ENCODE assay signal across 8 cellular contexts in the genomic region with DNA sequence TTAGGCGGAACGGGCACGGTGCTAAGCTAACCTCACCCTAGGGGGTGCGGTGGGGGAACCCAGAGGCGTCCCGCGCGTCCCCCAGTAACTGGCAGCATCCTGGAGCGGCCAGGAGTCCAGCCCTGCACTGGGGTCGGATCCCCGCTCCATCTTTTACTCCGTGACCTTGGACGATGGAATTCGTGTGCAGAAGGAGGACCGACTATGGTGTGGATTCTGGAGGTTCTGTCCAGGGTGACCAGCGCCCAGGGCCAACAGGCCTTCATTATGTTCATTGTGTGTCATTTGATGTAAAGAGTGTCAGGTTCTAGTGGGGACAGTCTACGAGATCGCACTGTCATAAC. TPM values are rescaled to one million over a fixed set of nuclear protein-coding genes. Genes with fewer than 3 reads are reported as not detected.
A peak's percentile ranks its signal among the peaks of the same experiment; 100 is the strongest.
DNase-seq lines count a peak whose midpoint lies in the region; ATAC-seq, FAIRE-seq and TF ChIP-seq lines count a peak whose summit lies in the region.

No MANE protein-coding gene starts in this region.

- H3K27ac ChIP-seq in gastroesophageal sphincter, result peak overlapping the region in 3 of 4 donors; percentile 83 to 86 (median 84)

- peak; percentile 10; the same call in 2 of the 3 replicates for ATAC-seq in SK-N-SH treated with all-trans-retinoic acid at 6 μM for 48 hours
- ATAC-seq in gastroesophageal sphincter, result no peak
- no peak for ATAC-seq in GM18858 (IDR thresholded peaks at IDR 0.05; ENCODE audit: unreplicated experiment)

- H3K9me3 ChIP-seq in gastroesophageal sphincter, result no peaks in the 10 kb centered on the region

- WGBS in gastroesophageal sphincter (ENCODE audit: low coverage in 1 of 2), 2 donors, result 10 to 27% methylated on average over 2 to 4 of the region's 18 CpGs

- peak overlapping the region; percentile 87 to 93 for H3K4me3 ChIP-seq in gastroesophageal sphincter
- H3K4me3 ChIP-seq in skeletal muscle cell (ENCODE audit: low read depth, low read length), result peak overlapping the region; percentile 96

- no peaks in the 10 kb centered on the region for H3K27me3 ChIP-seq in gastroesophageal sphincter

- TF ChIP-seq EP300 in gastroesophageal sphincter (IDR thresholded peaks at IDR 0.05), result no peak

- TF ChIP-seq CTCF in gastroesophageal sphincter (IDR thresholded peaks at IDR 0.05), result no peak

- no peak for TF ChIP-seq POLR2A in GM12891 (IDR thresholded peaks at IDR 0.05; ENCODE audit: low read depth, low read length)
- TF ChIP-seq POLR2A in gastroesophageal sphincter (IDR thresholded peaks at IDR 0.05), result no peak

- no peak for DNase-seq in GM12891 (ENCODE audit: insufficient read length, low spot score)
- DNase-seq in skeletal muscle cell (ENCODE audit: low read depth), result no peak
- DNase-seq in cerebellar nuclear complex (lab: John Stamatoyannopoulos, UW), result no peak
- DNase-seq in GDM1 (lab: John Stamatoyannopoulos, UW), result no peak
- DNase-seq in NCI-H748 treated with DMSO at 0.1 percent for 48 hours (lab: John Stamatoyannopoulos, UW), result no peak

- peak; percentile 13 for FAIRE-seq in GM12891 (lab: Jason Lieb, UNC)

- peaks cover 0 to 20% of the 10 kb centered on the region in 2 donors for H3K36me3 ChIP-seq in gastroesophageal sphincter

- peaks cover 0 to 81% (median 46%) of the 10 kb centered on the region in 3 donors for H3K4me1 ChIP-seq in gastroesophageal sphincter

TF ChIP-seq in GM12891, 5 proteins besides CTCF, POLR2A, EP300 and RAD21:
- TF ChIP-seq POU2F2 (IDR thresholded peaks at IDR 0.05; ENCODE audit: low read depth, low read length), result no peak
- no peak for TF ChIP-seq POLR2AphosphoS5 (IDR thresholded peaks at IDR 0.05; ENCODE audit: low read depth, low read length)
- TF ChIP-seq PAX5 (IDR thresholded peaks at IDR 0.05; ENCODE audit: insufficient read depth, low read length, severe bottlenecking), result no peak
- TF ChIP-seq SPI1 (IDR thresholded peaks at IDR 0.05; ENCODE audit: low read depth, low read length), result no peak
- no peak for TF ChIP-seq TAF1 (IDR thresholded peaks at IDR 0.05; ENCODE audit: low read depth, low read length)

TF ChIP-seq in SK-N-SH treated with all-trans-retinoic acid at 6 μM for 48 hours, 23 proteins besides CTCF, POLR2A, EP300 and RAD21:
- TF ChIP-seq, protein P1, sequence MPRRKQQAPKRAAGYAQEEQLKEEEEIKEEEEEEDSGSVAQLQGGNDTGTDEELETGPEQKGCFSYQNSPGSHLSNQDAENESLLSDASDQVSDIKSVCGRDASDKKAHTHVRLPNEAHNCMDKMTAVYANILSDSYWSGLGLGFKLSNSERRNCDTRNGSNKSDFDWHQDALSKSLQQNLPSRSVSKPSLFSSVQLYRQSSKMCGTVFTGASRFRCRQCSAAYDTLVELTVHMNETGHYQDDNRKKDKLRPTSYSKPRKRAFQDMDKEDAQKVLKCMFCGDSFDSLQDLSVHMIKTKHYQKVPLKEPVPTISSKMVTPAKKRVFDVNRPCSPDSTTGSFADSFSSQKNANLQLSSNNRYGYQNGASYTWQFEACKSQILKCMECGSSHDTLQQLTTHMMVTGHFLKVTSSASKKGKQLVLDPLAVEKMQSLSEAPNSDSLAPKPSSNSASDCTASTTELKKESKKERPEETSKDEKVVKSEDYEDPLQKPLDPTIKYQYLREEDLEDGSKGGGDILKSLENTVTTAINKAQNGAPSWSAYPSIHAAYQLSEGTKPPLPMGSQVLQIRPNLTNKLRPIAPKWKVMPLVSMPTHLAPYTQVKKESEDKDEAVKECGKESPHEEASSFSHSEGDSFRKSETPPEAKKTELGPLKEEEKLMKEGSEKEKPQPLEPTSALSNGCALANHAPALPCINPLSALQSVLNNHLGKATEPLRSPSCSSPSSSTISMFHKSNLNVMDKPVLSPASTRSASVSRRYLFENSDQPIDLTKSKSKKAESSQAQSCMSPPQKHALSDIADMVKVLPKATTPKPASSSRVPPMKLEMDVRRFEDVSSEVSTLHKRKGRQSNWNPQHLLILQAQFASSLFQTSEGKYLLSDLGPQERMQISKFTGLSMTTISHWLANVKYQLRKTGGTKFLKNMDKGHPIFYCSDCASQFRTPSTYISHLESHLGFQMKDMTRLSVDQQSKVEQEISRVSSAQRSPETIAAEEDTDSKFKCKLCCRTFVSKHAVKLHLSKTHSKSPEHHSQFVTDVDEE (CRISPR knock-in tag; IDR thresholded peaks at IDR 0.05), result no peak
- no peak for TF ChIP-seq RARB (CRISPR knock-in tag; IDR thresholded peaks at IDR 0.05)
- TF ChIP-seq TCF4 (CRISPR knock-in tag; IDR thresholded peaks at IDR 0.05; ENCODE audit: borderline replicate concordance), result no peak
- no peak for TF ChIP-seq TOX (CRISPR knock-in tag; IDR thresholded peaks at IDR 0.05; ENCODE audit: borderline replicate concordance)
- TF ChIP-seq, protein P2, sequence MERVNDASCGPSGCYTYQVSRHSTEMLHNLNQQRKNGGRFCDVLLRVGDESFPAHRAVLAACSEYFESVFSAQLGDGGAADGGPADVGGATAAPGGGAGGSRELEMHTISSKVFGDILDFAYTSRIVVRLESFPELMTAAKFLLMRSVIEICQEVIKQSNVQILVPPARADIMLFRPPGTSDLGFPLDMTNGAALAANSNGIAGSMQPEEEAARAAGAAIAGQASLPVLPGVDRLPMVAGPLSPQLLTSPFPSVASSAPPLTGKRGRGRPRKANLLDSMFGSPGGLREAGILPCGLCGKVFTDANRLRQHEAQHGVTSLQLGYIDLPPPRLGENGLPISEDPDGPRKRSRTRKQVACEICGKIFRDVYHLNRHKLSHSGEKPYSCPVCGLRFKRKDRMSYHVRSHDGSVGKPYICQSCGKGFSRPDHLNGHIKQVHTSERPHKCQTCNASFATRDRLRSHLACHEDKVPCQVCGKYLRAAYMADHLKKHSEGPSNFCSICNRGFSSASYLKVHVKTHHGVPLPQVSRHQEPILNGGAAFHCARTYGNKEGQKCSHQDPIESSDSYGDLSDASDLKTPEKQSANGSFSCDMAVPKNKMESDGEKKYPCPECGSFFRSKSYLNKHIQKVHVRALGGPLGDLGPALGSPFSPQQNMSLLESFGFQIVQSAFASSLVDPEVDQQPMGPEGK (CRISPR knock-in tag; IDR thresholded peaks at IDR 0.05; ENCODE audit: borderline replicate concordance), result no peak
- TF ChIP-seq ISL1 (CRISPR knock-in tag; IDR thresholded peaks at IDR 0.05), result no peak
- TF ChIP-seq ZNF70 (CRISPR knock-in tag; IDR thresholded peaks at IDR 0.05), result no peak
- TF ChIP-seq BACH2 (CRISPR knock-in tag; IDR thresholded peaks at IDR 0.05; ENCODE audit: borderline replicate concordance), result no peak
- no peak for TF ChIP-seq CSDC2 (CRISPR knock-in tag; IDR thresholded peaks at IDR 0.05)

RNA-seq across cellular contexts. Expression of a gene that starts 0.7 kb away (rescaled TPM):
- polyA plus RNA-seq in GM12891 (2012; ENCODE audit: low read depth, missing spikeins), result 31.1 TPM
- 10 to 100 TPM; 18.5 to 32.7 (median 30.9) TPM for total RNA-seq in gastroesophageal sphincter

RNA-seq across cellular contexts. Expression of a gene that starts 0.7 kb away (rescaled TPM):
- polyA plus RNA-seq in GM12891 (2012; ENCODE audit: low read depth, missing spikeins), result 196 TPM
- 10 to 100 TPM; 52.3 to 86.1 (median 77.7) TPM for total RNA-seq in gastroesophageal sphincter

RNA-seq across cellular contexts. Expression of a gene that starts 21.2 kb away (rescaled TPM):
- 1.1 TPM for polyA plus RNA-seq in GM12891 (2012; ENCODE audit: low read depth, missing spikeins)
- total RNA-seq in gastroesophageal sphincter, result not detected

RNA-seq across cellular contexts. Expression of a gene that starts 30.9 kb away (rescaled TPM):
- 0.35 TPM for polyA plus RNA-seq in GM12891 (2012; ENCODE audit: low read depth, missing spikeins)
- total RNA-seq in gastroesophageal sphincter, result under 1 TPM in 1 of 4 donors, not detected in 3; 0.54 TPM

RNA-seq across cellular contexts. Expression of a gene that starts 47.2 kb away (rescaled TPM):
- polyA plus RNA-seq in GM12891 (2012; ENCODE audit: low read depth, missing spikeins), result 0.49 TPM
- total RNA-seq in gastroesophageal sphincter, result 1 to 10 TPM in 1 of 4 donors, under 1 TPM in 2, not detected in 1; 0.16 to 1.3 (median 0.27) TPM
